In the genomic region with DNA sequence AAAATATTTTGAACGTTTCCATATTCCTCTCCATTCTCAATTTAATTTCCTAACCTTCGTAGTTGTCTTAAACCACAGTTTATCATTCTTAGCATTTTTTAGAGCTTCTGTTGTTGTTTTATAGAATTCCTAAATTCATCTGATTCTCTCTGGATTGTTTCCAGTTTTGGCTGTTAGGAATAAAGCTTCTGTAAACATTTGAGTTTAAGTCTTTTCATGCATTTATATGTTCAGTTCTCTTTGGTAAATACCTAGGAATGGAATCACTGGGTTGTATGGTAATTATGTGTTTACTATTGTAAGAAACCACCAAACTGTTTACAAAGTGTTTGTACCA, we compare ENCODE assay signal across 22 cellular contexts. TPM values are rescaled to one million over a fixed set of nuclear protein-coding genes. Genes with fewer than 3 reads are reported as not detected.
A peak's percentile ranks its signal among the peaks of the same experiment; 100 is the strongest.
DNase-seq lines count a peak whose midpoint lies in the region; ATAC-seq and TF ChIP-seq lines count a peak whose summit lies in the region.
"Had no signal": no experiment of that assay in that cellular context is flagged by ENCODE, and none has a peak within 500 bp of the region (broad histone marks: within the 10 kb centered on the region; RNA-seq: fewer than 3 reads in every experiment).

No MANE protein-coding gene starts in this region.

- DNase-seq in AG08395 (ENCODE audit: low spot score) (peak; percentile 33), M059J (ENCODE audit: low read depth) (peak; percentile 76), astrocyte of the spinal cord (ENCODE audit: low read depth, low spot score) (peak; percentile 38), iris pigment epithelial cell (ENCODE audit: low read depth) (peak; percentile 81), UCSD-AML1 (lab: John Stamatoyannopoulos, UW; ENCODE audit: unreplicated experiment) (no peak), SW 1271 (lab: John Stamatoyannopoulos, UW) (no peak), WERI-Rb-1 (no peak)
- DNase-seq: activated CD8-positive, alpha-beta T cell treated with anti-CD3 and anti-CD28 coated beads, Interleukin-2, amount 10 ng/mL, durations not matched to agents 7 days and 5 days; activated naive CD4-positive, alpha-beta T cell treated with anti-CD3 and anti-CD28 coated beads, Interleukin-2, amount 50 U/mL, for 16 hours; activated T-cell treated with anti-CD3 and anti-CD28 coated beads, Interleukin-2, amount 50 U/mL, for 4 hours; CD8-positive, alpha-beta memory T cell; central memory CD4-positive, alpha-beta T cell; DND-41; effector memory CD4-positive, alpha-beta T cell; foreskin keratinocyte; H7; KBM-7; NCI-H2081 treated with DMSO at 0.1 percent for 48 hours; SHP77 had no signal

- H3K36me3 ChIP-seq in WERI-Rb-1: peaks cover 27% of the 10 kb centered on the region

- no peaks in the 10 kb centered on the region for H3K27me3 ChIP-seq in WERI-Rb-1 (ENCODE audit: insufficient read depth, low read depth, severe bottlenecking)
- H3K27me3 ChIP-seq: foreskin keratinocyte, tibial nerve had no signal

- H3K4me3 ChIP-seq in astrocyte of the spinal cord (ENCODE audit: low read depth, low read length): no peak overlapping the region
- H3K4me3 ChIP-seq in WERI-Rb-1 (ENCODE audit: low read depth, low read length): no peak overlapping the region
- H3K4me3 ChIP-seq: tibial nerve had no signal

- ATAC-seq in HG03342 (IDR thresholded peaks at IDR 0.05; ENCODE audit: unreplicated experiment): no peak
- ATAC-seq: activated CD8-positive, alpha-beta T cell treated with anti-CD3 and anti-CD28 coated beads, Interleukin-2, amount 10 ng/mL, durations not matched to agents 7 days and 5 days; activated T-cell treated with anti-CD3 and anti-CD28 coated beads, Interleukin-2, amount 50 U/mL, for 4 hours; foreskin keratinocyte had no signal

- in situ Hi-C loops in astrocyte of the spinal cord (cut with HindIII; ENCODE audit: low sequenced_read_pairs): no loop called here

- H3K27ac ChIP-seq in WERI-Rb-1: no peak overlapping the region
- H3K27ac ChIP-seq: foreskin keratinocyte had no signal

- no peak for TF ChIP-seq CTCF in astrocyte of the spinal cord (IDR thresholded peaks at IDR 0.05; ENCODE audit: low read depth, low read length)
- TF ChIP-seq CTCF in WERI-Rb-1 (IDR thresholded peaks at IDR 0.05; ENCODE audit: low read depth, low read length): no peak

- H3K9me3 ChIP-seq in WERI-Rb-1 (ENCODE audit: severe bottlenecking): no peaks in the 10 kb centered on the region
- H3K9me3 ChIP-seq: tibial nerve had no signal

RNA-seq across cellular contexts. Expression of gene GPR21, which starts 29.7 kb away (rescaled TPM):
- not detected in 2 replicates for total RNA-seq in M059J (2014; rRNA removed; shearing (Covaris generic))
- total RNA-seq: A673 had no signal

Comparison
In these comparisons a context has a peak if more than half of its experiments do, and no peak if none do; other contexts are left out.
1. DNase-seq: peak in AG08395 (single experiment), M059J (single experiment), astrocyte of the spinal cord (single experiment) and iris pigment epithelial cell (single experiment); none in UCSD-AML1 (single experiment), SW 1271 (0 of 2) and WERI-Rb-1 (single experiment).